ENCODE assay signal across 1 cellular context in genomic region chr14:75274899-75275569, GRCh38.
TF ChIP-seq lines count a peak whose summit lies in the region.

No MANE protein-coding gene starts in this region.

TF ChIP-seq in GM12878, 131 proteins besides CTCF, POLR2A, EP300 and RAD21 (continued from another document):
- TF ChIP-seq EGR1 (IDR thresholded peaks at IDR 0.05; ENCODE audit: borderline replicate concordance in 1 of 2, low read depth in 2 of 2, low read length in 2 of 2) (peak in 1 of 2 experiments; percentile 67; a peak in 2 of 3 replicates), SIX5 (IDR thresholded peaks at IDR 0.05; ENCODE audit: low read depth, low read length, severe bottlenecking) (no peak), ZNF217 (IDR thresholded peaks at IDR 0.05) (0 out of 2 replicates have a peak, but pooled peaks have one; percentile 25), ZBTB4 (CRISPR knock-in tag; IDR thresholded peaks at IDR 0.05) (no peak), MAX (IDR thresholded peaks at IDR 0.05; ENCODE audit: low read depth, low read length) (no peak), MLLT1 (IDR thresholded peaks at IDR 0.05) (peak; percentile 41; the same call in 1 of the 2 replicates), RUNX3 (IDR thresholded peaks at IDR 0.05; ENCODE audit: low read length) (peak; percentile 86), IKZF2 (IDR thresholded peaks at IDR 0.05) (peak; percentile 77 to 82; a peak in 2 of 4 replicates), TBL1XR1 (IDR thresholded peaks at IDR 0.05; ENCODE audit: low read depth, low read length) (peak; percentile 42; the same call in 1 of the 2 replicates), MEF2B (IDR thresholded peaks at IDR 0.05; ENCODE audit: partially characterized antibody, poor library complexity, severe bottlenecking) (peak; percentile 33), SKIL (IDR thresholded peaks at IDR 0.05; ENCODE audit: low read depth, poor library complexity, severe bottlenecking) (peak; percentile 76), DPF2 (IDR thresholded peaks at IDR 0.05) (0 out of 2 replicates have a peak, but pooled peaks have one; percentile 32), CBFB (IDR thresholded peaks at IDR 0.05; ENCODE audit: low read depth) (0 out of 2 replicates have a peak, but pooled peaks have one; percentile 26), SPI1 (IDR thresholded peaks at IDR 0.05; ENCODE audit: borderline replicate concordance, insufficient read depth, low read depth, low read length) (peak; percentile 65), BHLHE40 (IDR thresholded peaks at IDR 0.05; ENCODE audit: borderline replicate concordance in 1 of 2, low read depth in 2 of 2, low read length in 1 of 2) (peak; percentile 95 to 96)
